Comparison of ENCODE assay signal across 13 cellular contexts in the genomic region with DNA sequence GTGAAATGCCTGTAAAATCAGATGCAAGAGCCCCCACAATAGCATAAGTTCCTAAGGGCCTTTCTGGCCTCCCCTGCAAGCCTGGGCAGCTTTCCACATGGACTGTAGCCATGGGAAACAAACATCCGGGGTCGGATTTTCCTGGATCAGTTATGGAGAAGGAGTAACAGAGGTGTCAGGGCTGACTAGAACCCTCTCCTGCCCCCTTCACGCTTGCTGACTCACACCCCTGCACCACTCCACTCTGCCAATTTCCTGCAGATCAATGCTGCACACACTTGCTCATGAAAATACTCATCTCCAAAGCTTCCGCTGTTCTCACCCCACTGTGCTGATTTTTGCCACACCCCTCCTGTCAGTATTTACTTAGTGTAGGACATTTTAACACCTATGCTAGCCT.
DNase-seq lines count a peak whose midpoint lies in the region; ATAC-seq and TF ChIP-seq lines count a peak whose summit lies in the region.
"Had no signal": no experiment of that assay in that cellular context is flagged by ENCODE, and none has a peak within 500 bp of the region (broad histone marks: within the 10 kb centered on the region; RNA-seq: fewer than 3 reads in every experiment).

No MANE protein-coding gene starts in this region.

- in situ Hi-C loops in ACHN (cut with HindIII; ENCODE audit: low pct_ligation_motif_present, low pct_unique_long_range_greater_than_20kb, low sequenced_read_pairs) (no loop called here), Panc1 (cut with HindIII; ENCODE audit: low pct_unique_long_range_greater_than_20kb, low sequenced_read_pairs) (no loop called here)

- peaks cover 56% of the 10 kb centered on the region for H3K4me1 Mint-ChIP-seq in GM23338
- H3K4me1 Mint-ChIP-seq: activated CD4-positive, alpha-beta T cell treated with anti-CD3 and anti-CD28 coated beads, Interleukin-2, amount 10 ng/mL, durations not matched to agents 7 days and 5 days; B cell; memory B cell had no signal

- CTCF ChIA-PET in Panc1 (lab: Charles Lee) = no interaction called here

- no peaks in the 10 kb centered on the region; the same call in 2 of the 3 replicates for H3K36me3 Mint-ChIP-seq in GM23338 (ENCODE audit: low read depth)
- H3K36me3 Mint-ChIP-seq: memory B cell had no signal

- H4K20me1 ChIP-seq in GM23338 (replicated peaks; ENCODE audit: insufficient read depth) (no peaks in the 10 kb centered on the region), hepatocyte (ENCODE audit: insufficient read depth, poor library complexity, severe bottlenecking) (no peaks in the 10 kb centered on the region)

- ATAC-seq in GM23338 = no peak
- ATAC-seq in Panc1 = peak; percentile 85

- H3K79me2 ChIP-seq in GM23338 (replicated peaks; ENCODE audit: insufficient read depth) (no peaks in the 10 kb centered on the region), hepatocyte (no peaks in the 10 kb centered on the region)

- H3K4me3 Mint-ChIP-seq in GM23338 = no peak overlapping the region
- H3K4me3 Mint-ChIP-seq: activated CD4-positive, alpha-beta T cell treated with anti-CD3 and anti-CD28 coated beads, Interleukin-2, amount 10 ng/mL, durations not matched to agents 7 days and 5 days; B cell; memory B cell had no signal

- intact Hi-C loops in Panc1 (cut with micrococcal nuclease; ENCODE audit: unreplicated experiment) = no loop called here

- DNase-seq in ACHN (peak; percentile 67), GM23338 (ENCODE audit: low spot score) (no peak), Panc1 (ENCODE audit: low read depth, low spot score) (no peak), foreskin fibroblast (peak; percentile 21 to 52), ecto neural progenitor cell (ENCODE audit: low spot score) (no peak), NCI-H2081 (lab: John Stamatoyannopoulos, UW) (no peak), hepatocyte (ENCODE audit: low spot score) (no peak), NCI-H146 (lab: John Stamatoyannopoulos, UW) (no peak)
- DNase-seq: activated CD4-positive, alpha-beta T cell treated with anti-CD3 and anti-CD28 coated beads, Interleukin-2, amount 10 ng/mL, durations not matched to agents 7 days and 5 days; activated effector memory CD4-positive, alpha-beta T cell treated with Interleukin-2 at 50 U/mL for 16 hours had no signal

- peaks cover 4% of the 10 kb centered on the region; the same call in 2 of the 3 replicates for H3K9me3 Mint-ChIP-seq in GM23338
- H3K9me3 Mint-ChIP-seq: activated CD4-positive, alpha-beta T cell treated with anti-CD3 and anti-CD28 coated beads, Interleukin-2, amount 10 ng/mL, durations not matched to agents 7 days and 5 days had no signal

- H3K9me3 ChIP-seq in Panc1 (ENCODE audit: control insufficient read depth, insufficient read depth, low read depth, low read length) (no peaks in the 10 kb centered on the region), hepatocyte (ENCODE audit: low read depth) (no peaks in the 10 kb centered on the region)

- H2AFZ ChIP-seq in GM23338 (peak overlapping the region; percentile 53; the same call in 1 of the 2 replicates), hepatocyte (no peak overlapping the region)

- H3K4me2 ChIP-seq in GM23338 (peak overlapping the region; percentile 23; the same call in 1 of the 2 replicates), hepatocyte (no peak overlapping the region)
- H3K4me2 ChIP-seq: KMS-11 had no signal

- peaks cover 5% of the 10 kb centered on the region for H3K27me3 Mint-ChIP-seq in GM23338 (ENCODE audit: insufficient read depth, low read depth, poor library complexity)
- H3K27me3 Mint-ChIP-seq: activated CD4-positive, alpha-beta T cell treated with anti-CD3 and anti-CD28 coated beads, Interleukin-2, amount 10 ng/mL, durations not matched to agents 7 days and 5 days; memory B cell had no signal

- no peaks in the 10 kb centered on the region for H3K27me3 ChIP-seq in GM23338 (ENCODE audit: insufficient read depth)
- no peaks in the 10 kb centered on the region for H3K27me3 ChIP-seq in Panc1 (ENCODE audit: control insufficient read depth, insufficient read depth, low read length)
- peaks cover 13% of the 10 kb centered on the region for H3K27me3 ChIP-seq in hepatocyte

- WGBS in hepatocyte (ENCODE audit: low lambda C conversion rate, missing lambda C conversion rate) = 55% methylated on average over 4 of the region's 4 CpGs

- BruUV-seq in Panc1 (replicated peaks; lab: Mats Ljungman, UMichigan) = no TSS peak

- H3K36me3 ChIP-seq in GM23338 (ENCODE audit: insufficient read depth) (no peaks in the 10 kb centered on the region), Panc1 (ENCODE audit: control insufficient read depth, insufficient read depth, low read length) (no peaks in the 10 kb centered on the region), hepatocyte (replicated peaks; ENCODE audit: insufficient read depth, low read depth) (no peaks in the 10 kb centered on the region)

- no peak for TF ChIP-seq CTCF in GM23338 (conservative IDR thresholded peaks at IDR 0.05; ENCODE audit: low read depth in 2 of 2)
- TF ChIP-seq CTCF in Panc1 (IDR thresholded peaks at IDR 0.05) = no peak
- TF ChIP-seq CTCF in foreskin fibroblast (IDR thresholded peaks at IDR 0.05; ENCODE audit: low read depth, low read length) = no peak
- TF ChIP-seq CTCF in hepatocyte (IDR thresholded peaks at IDR 0.05; ENCODE audit: poor library complexity) = no peak

- peak overlapping the region; percentile 52 for H3K27ac Mint-ChIP-seq in GM23338
- H3K27ac Mint-ChIP-seq: activated CD4-positive, alpha-beta T cell treated with anti-CD3 and anti-CD28 coated beads, Interleukin-2, amount 10 ng/mL, durations not matched to agents 7 days and 5 days; B cell; memory B cell had no signal

- POLR2A ChIA-PET in Panc1 (lab: Charles Lee) = no interaction called here

- H3K27ac ChIP-seq in GM23338 (ENCODE audit: low read depth) (peak overlapping the region; percentile 68), Panc1 (ENCODE audit: low read length) (no peak overlapping the region), hepatocyte (no peak overlapping the region)
- H3K27ac ChIP-seq: KMS-11 had no signal

- no peaks in the 10 kb centered on the region for H3F3A ChIP-seq in GM23338 (replicated peaks; ENCODE audit: low read depth)

- H3K9me2 ChIP-seq in GM23338 (ENCODE audit: insufficient read depth) (peaks cover 14% of the 10 kb centered on the region), hepatocyte (replicated peaks; ENCODE audit: insufficient read depth) (no peaks in the 10 kb centered on the region)

- H3K4me1 ChIP-seq in GM23338 (ENCODE audit: insufficient read depth) (peaks cover 45% of the 10 kb centered on the region), Panc1 (ENCODE audit: control insufficient read depth, insufficient read depth, low read length) (peaks cover 15% of the 10 kb centered on the region), hepatocyte (ENCODE audit: insufficient read depth) (no peaks in the 10 kb centered on the region)

- H3K4me3 ChIP-seq in GM23338 (no peak overlapping the region), Panc1 (ENCODE audit: low read depth in 2 of 2, low read length in 2 of 2) (no peak overlapping the region), foreskin fibroblast (ENCODE audit: low read depth in 1 of 2, low read length in 2 of 2) (no peak overlapping the region), hepatocyte (no peak overlapping the region)

TF ChIP-seq in GM23338, 12 proteins besides CTCF, POLR2A, EP300 and RAD21:
- TF ChIP-seq, protein P1, sequence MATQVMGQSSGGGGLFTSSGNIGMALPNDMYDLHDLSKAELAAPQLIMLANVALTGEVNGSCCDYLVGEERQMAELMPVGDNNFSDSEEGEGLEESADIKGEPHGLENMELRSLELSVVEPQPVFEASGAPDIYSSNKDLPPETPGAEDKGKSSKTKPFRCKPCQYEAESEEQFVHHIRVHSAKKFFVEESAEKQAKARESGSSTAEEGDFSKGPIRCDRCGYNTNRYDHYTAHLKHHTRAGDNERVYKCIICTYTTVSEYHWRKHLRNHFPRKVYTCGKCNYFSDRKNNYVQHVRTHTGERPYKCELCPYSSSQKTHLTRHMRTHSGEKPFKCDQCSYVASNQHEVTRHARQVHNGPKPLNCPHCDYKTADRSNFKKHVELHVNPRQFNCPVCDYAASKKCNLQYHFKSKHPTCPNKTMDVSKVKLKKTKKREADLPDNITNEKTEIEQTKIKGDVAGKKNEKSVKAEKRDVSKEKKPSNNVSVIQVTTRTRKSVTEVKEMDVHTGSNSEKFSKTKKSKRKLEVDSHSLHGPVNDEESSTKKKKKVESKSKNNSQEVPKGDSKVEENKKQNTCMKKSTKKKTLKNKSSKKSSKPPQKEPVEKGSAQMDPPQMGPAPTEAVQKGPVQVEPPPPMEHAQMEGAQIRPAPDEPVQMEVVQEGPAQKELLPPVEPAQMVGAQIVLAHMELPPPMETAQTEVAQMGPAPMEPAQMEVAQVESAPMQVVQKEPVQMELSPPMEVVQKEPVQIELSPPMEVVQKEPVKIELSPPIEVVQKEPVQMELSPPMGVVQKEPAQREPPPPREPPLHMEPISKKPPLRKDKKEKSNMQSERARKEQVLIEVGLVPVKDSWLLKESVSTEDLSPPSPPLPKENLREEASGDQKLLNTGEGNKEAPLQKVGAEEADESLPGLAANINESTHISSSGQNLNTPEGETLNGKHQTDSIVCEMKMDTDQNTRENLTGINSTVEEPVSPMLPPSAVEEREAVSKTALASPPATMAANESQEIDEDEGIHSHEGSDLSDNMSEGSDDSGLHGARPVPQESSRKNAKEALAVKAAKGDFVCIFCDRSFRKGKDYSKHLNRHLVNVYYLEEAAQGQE (IDR thresholded peaks at IDR 0.05; ENCODE audit: unreplicated experiment) = no peak
- no peak for TF ChIP-seq NANOG (IDR thresholded peaks at IDR 0.05; ENCODE audit: borderline replicate concordance)
- no peak for TF ChIP-seq EZH2phosphoT487 (IDR thresholded peaks at IDR 0.05; ENCODE audit: unreplicated experiment)

Comparison
In these comparisons a context has a peak if more than half of its experiments do, and no peak if none do; other contexts are left out.
1. DNase-seq: peak in ACHN (single experiment) and foreskin fibroblast (2 of 2); none in GM23338 (single experiment), Panc1 (single experiment), ecto neural progenitor cell (single experiment), NCI-H2081 (0 of 2), hepatocyte (single experiment) and NCI-H146 (single experiment).